In the genomic region with DNA sequence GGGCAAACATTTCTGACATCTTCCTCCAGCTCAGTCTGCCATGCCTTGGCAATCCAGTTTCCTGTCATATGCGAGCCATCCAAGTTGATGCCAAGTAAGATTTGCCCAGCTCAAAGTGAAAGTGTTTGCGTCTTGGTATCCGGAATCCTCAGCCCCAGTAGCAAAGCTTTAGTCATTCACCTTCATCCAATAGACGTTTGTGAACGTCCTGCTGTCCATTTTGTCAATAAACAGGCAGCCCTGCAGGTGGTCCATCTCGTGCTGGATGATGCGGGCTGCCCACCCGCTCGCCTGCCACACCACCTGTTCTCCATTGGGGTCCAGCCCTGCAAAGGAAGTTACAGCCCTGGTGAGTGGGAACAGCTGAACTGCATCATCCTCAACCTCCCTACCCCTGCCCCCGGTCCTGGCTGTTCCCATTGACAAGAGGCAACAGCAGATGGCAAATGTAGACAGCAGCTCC, we compare ENCODE assay signal across 8 cellular contexts. TPM values are rescaled to one million over a fixed set of nuclear protein-coding genes. Genes with fewer than 3 reads are reported as not detected.
DNase-seq lines count a peak whose midpoint lies in the region; ATAC-seq, FAIRE-seq and TF ChIP-seq lines count a peak whose summit lies in the region.

No MANE protein-coding gene starts in this region.

- TF ChIP-seq POLR2A in K562 (conservative IDR thresholded peaks at IDR 0.05): no peak; the same call in 1 of the 2 replicates

- BruUV-seq in K562 (replicated peaks; lab: Mats Ljungman, UMichigan): no TSS peak

- H3K79me2 ChIP-seq in K562 (ENCODE audit: control insufficient read depth, insufficient read depth, low read length): peaks cover 77% of the 10 kb centered on the region

- no peaks in the 10 kb centered on the region for H3K27me3 Mint-ChIP-seq in CD8-positive, alpha-beta T cell (ENCODE audit: low read depth)
- H3K27me3 Mint-ChIP-seq in naive thymus-derived CD4-positive, alpha-beta T cell: no peaks in the 10 kb centered on the region

- peak overlapping the region; percentile 77 for H3K4me3 Mint-ChIP-seq in CD8-positive, alpha-beta T cell
- H3K4me3 Mint-ChIP-seq in naive thymus-derived CD4-positive, alpha-beta T cell: peak overlapping the region; percentile 68 to 87 (median 76)

- H3K36me3 Mint-ChIP-seq in CD8-positive, alpha-beta T cell: peaks cover 53% of the 10 kb centered on the region
- peaks cover 0 to 21% (median 8%) of the 10 kb centered on the region in 5 donors for H3K36me3 Mint-ChIP-seq in naive thymus-derived CD4-positive, alpha-beta T cell

- DNase-seq in CD8-positive, alpha-beta T cell: peak in 1 of 7 experiments; percentile 46
- DNase-seq in LHCN-M2 (ENCODE audit: low read depth): peak; percentile 77
- DNase-seq in K562 (ENCODE audit: extremely low read depth in 1 of 4, low spot score in 3 of 4): peak in 2 of 4 experiments; percentile 24 to 28
- no peak for DNase-seq in naive thymus-derived CD4-positive, alpha-beta T cell
- no peak for DNase-seq in D341Med (ENCODE audit: low spot score)
- no peak for DNase-seq in NCI-H526 treated with DMSO at 0.1 percent for 48 hours (lab: John Stamatoyannopoulos, UW)
- DNase-seq in T-helper 9 cell: no peak

- TF ChIP-seq RAD21 in K562 (CRISPR knock-in tag; conservative IDR thresholded peaks at IDR 0.05 in 1 of 2, IDR thresholded peaks at IDR 0.05 in 1 of 2): no peak

- no peaks in the 10 kb centered on the region for H3K9me3 Mint-ChIP-seq in CD8-positive, alpha-beta T cell
- no peaks in the 10 kb centered on the region for H3K9me3 Mint-ChIP-seq in naive thymus-derived CD4-positive, alpha-beta T cell

- H3K4me3 ChIP-seq in CD8-positive, alpha-beta T cell (ENCODE audit: low read depth, low read length): peak overlapping the region; percentile 83
- H3K4me3 ChIP-seq in K562: peak overlapping the region; percentile 88
- peak overlapping the region; percentile 64 for H3K4me3 ChIP-seq in naive thymus-derived CD4-positive, alpha-beta T cell (ENCODE audit: low read length)

- intact Hi-C loops in CD8-positive, alpha-beta T cell (cut with DNase I, micrococcal nuclease): no loop called here
- intact Hi-C loops in K562 (cut with micrococcal nuclease): no loop called here
- intact Hi-C loops in naive thymus-derived CD4-positive, alpha-beta T cell (cut with micrococcal nuclease): no loop called here

- H2AFZ ChIP-seq in K562 (ENCODE audit: low read depth, low read length): no peak overlapping the region

- peaks cover 26% of the 10 kb centered on the region for H3K36me3 ChIP-seq in CD8-positive, alpha-beta T cell (ENCODE audit: insufficient read depth, low read length)
- peaks cover 78% of the 10 kb centered on the region for H3K36me3 ChIP-seq in K562 (ENCODE audit: control insufficient read depth, insufficient read depth, low read length)
- H3K36me3 ChIP-seq in naive thymus-derived CD4-positive, alpha-beta T cell (ENCODE audit: control insufficient read depth in 2 of 3, insufficient read depth in 3 of 3, low read length in 3 of 3): peaks cover 0 to 50% (median under 1%) of the 10 kb centered on the region in 3 experiments

- H3K27ac ChIP-seq in CD8-positive, alpha-beta T cell (ENCODE audit: low read depth, low read length): no peak overlapping the region
- peak overlapping the region; percentile 95; the same call in 1 of the 3 replicates for H3K27ac ChIP-seq in K562 (ENCODE audit: extremely low read depth, low read depth, low read length)
- peak overlapping the region; percentile 90 for H3K27ac ChIP-seq in naive thymus-derived CD4-positive, alpha-beta T cell (ENCODE audit: low read depth, low read length)

- H3K4me2 ChIP-seq in K562 (ENCODE audit: insufficient read depth, low read length): peak overlapping the region; percentile 89

- no peak for TF ChIP-seq EP300 in K562 (IDR thresholded peaks at IDR 0.05; ENCODE audit: low read length)

- H3K4me1 Mint-ChIP-seq in CD8-positive, alpha-beta T cell (ENCODE audit: low read depth): peaks cover 50% of the 10 kb centered on the region
- peaks cover 10 to 68% (median 56%) of the 10 kb centered on the region in 7 donors for H3K4me1 Mint-ChIP-seq in naive thymus-derived CD4-positive, alpha-beta T cell

- peaks cover 36% of the 10 kb centered on the region for H3K4me1 ChIP-seq in CD8-positive, alpha-beta T cell (ENCODE audit: insufficient read depth, low read length)
- peaks cover 21 to 63% of the 10 kb centered on the region in 2 experiments; a peak in 4 of 5 replicates for H3K4me1 ChIP-seq in K562 (replicated peaks in 1 of 2; ENCODE audit: control insufficient read depth in 2 of 2, insufficient read depth in 2 of 2, low read length in 2 of 2)
- H3K4me1 ChIP-seq in naive thymus-derived CD4-positive, alpha-beta T cell (ENCODE audit: control insufficient read depth in 2 of 2, insufficient read depth in 2 of 2, low read length in 2 of 2): peaks cover 13 to 37% of the 10 kb centered on the region in 2 donors

- no peaks in the 10 kb centered on the region for H3K9me3 ChIP-seq in CD8-positive, alpha-beta T cell (ENCODE audit: low read length)
- H3K9me3 ChIP-seq in K562 (replicated peaks; ENCODE audit: control insufficient read depth, insufficient read depth, low read depth, low read length): no peaks in the 10 kb centered on the region
- H3K9me3 ChIP-seq in naive thymus-derived CD4-positive, alpha-beta T cell (ENCODE audit: control insufficient read depth in 2 of 3, low read length in 3 of 3): no peaks in the 10 kb centered on the region

- in situ Hi-C loops in K562 (cut with MboI): no loop called here

- H3K27ac Mint-ChIP-seq in CD8-positive, alpha-beta T cell: peak overlapping the region; percentile 52
- H3K27ac Mint-ChIP-seq in naive thymus-derived CD4-positive, alpha-beta T cell: peak overlapping the region in 8 of 9 donors; percentile 28 to 77 (median 46)

- POLR2A ChIA-PET in CD8-positive, alpha-beta T cell (lab: Charles Lee): interaction anchor here (0.6 to 3.0 kb wide), 7 partner anchors 10 to 353 kb away, joined by 3 to 19 read pairs (median 5); partner anchors contain the start of genes COG8, NIP7 and VPS4A
- POLR2A ChIA-PET in K562 (lab: Yijun Ruan, JAX): interaction anchor here (0.7 to 5.1 kb wide), 8 partner anchors 9 to 161 kb away, joined by 3 to 51 read pairs (median 4); partner anchors contain the start of genes COG8, NIP7 and TERF2
- POLR2A ChIA-PET in naive thymus-derived CD4-positive, alpha-beta T cell (lab: Charles Lee): interaction anchor here (1.0 to 4.6 kb wide), 5 partner anchors 10 to 196 kb away, joined by 4 to 46 read pairs (median 5); partner anchors contain the start of genes CHTF8, COG8, NIP7 and UTP4

- WGBS in K562 (ENCODE audit: insufficient coverage, low coverage, missing lambda C conversion rate): 8% methylated on average over 10 of the region's 10 CpGs

- ATAC-seq in CD8-positive, alpha-beta T cell: no peak
- ATAC-seq in K562 (no peak), HG02973 (IDR thresholded peaks at IDR 0.05; ENCODE audit: unreplicated experiment) (no peak)
- no peak for ATAC-seq in naive thymus-derived CD4-positive, alpha-beta T cell

- peak; percentile 74 for FAIRE-seq in K562 (lab: Jason Lieb, UNC)

- no peaks in the 10 kb centered on the region for H3K27me3 ChIP-seq in CD8-positive, alpha-beta T cell (ENCODE audit: insufficient read depth, low read length)
- no peaks in the 10 kb centered on the region for H3K27me3 ChIP-seq in K562 (ENCODE audit: control insufficient read depth in 2 of 2, insufficient read depth in 2 of 2, low read length in 2 of 2)
- H3K27me3 ChIP-seq in naive thymus-derived CD4-positive, alpha-beta T cell (ENCODE audit: control insufficient read depth in 2 of 2, insufficient read depth in 2 of 2, low read length in 2 of 2): no peaks in the 10 kb centered on the region

- CTCF ChIA-PET in CD8-positive, alpha-beta T cell (lab: Charles Lee): interaction anchor here (1.1 to 3.1 kb wide), 2 partner anchors 11 to 18 kb away, joined by 3 to 17 read pairs; partner anchors contain the start of genes COG8 and NIP7
- CTCF ChIA-PET in K562 (lab: Yijun Ruan, JAX; ENCODE audit: low intra/inter-chr PET ratio): no interaction called here
- CTCF ChIA-PET in naive thymus-derived CD4-positive, alpha-beta T cell (lab: Charles Lee): interaction anchor here (1.4 to 2.4 kb wide), 2 partner anchors 12 to 16 kb away, joined by 4 to 13 read pairs; partner anchors contain the start of gene NIP7

- no peak for TF ChIP-seq CTCF in CD8-positive, alpha-beta T cell (IDR thresholded peaks at IDR 0.05)
- TF ChIP-seq CTCF in K562 (IDR thresholded peaks at IDR 0.05 in 2 of 3, conservative IDR thresholded peaks at IDR 0.05 in 1 of 3; ENCODE audit: insufficient read depth in 2 of 3, low read depth in 1 of 3, low read length in 3 of 3): no peak

- H3K9me1 ChIP-seq in K562 (ENCODE audit: control insufficient read depth, insufficient read depth, low read length): no peaks in the 10 kb centered on the region

- peak overlapping the region; percentile 85 to 97 for H3K9ac ChIP-seq in K562 (ENCODE audit: insufficient read depth in 1 of 2, low read depth in 2 of 2, low read length in 2 of 2)

- H4K20me1 ChIP-seq in K562 (replicated peaks; ENCODE audit: control insufficient read depth, insufficient read depth, low read length): peaks cover 31% of the 10 kb centered on the region

RNA-seq across cellular contexts. Expression of gene PDF, which starts 1.5 kb away (rescaled TPM):
- 1 to 10 TPM; 3.3 to 3.6 TPM for total RNA-seq in CD8-positive, alpha-beta T cell
- total RNA-seq in LHCN-M2 (2014; rRNA removed) (39.6 and 40.5 TPM in 2 replicates), K562 (2014; rRNA removed) (60.6 and 72.4 TPM in 2 replicates), K562 (2014; rRNA removed; fragmentation: Illumina TruSeq; extraction: Trizol) (0.67 and 1.7 TPM in 2 replicates), K562 (2015; rRNA removed; fragmentation: Illumina TruSeq; extraction: Trizol) (6.2 and 10.1 TPM in 2 replicates), K562 (2021) (31.5 and 36.3 TPM in 2 replicates)
- polyA plus RNA-seq in LHCN-M2 (2012): 12.9 TPM
- total RNA-seq in K562 (2011; cell fraction: chromatin; rRNA removed; ENCODE audit: low replicate concordance): 3.6 and 14.6 TPM in 2 replicates
- total RNA-seq in K562 (2011; cell fraction: nucleolus; rRNA removed): 24.6 and 26.7 TPM in 2 replicates
- 10.4 and 14.0 TPM in 2 replicates for total RNA-seq in K562 (2011; cell fraction: nucleoplasm; rRNA removed)
- polyA plus RNA-seq in K562 (2011; rRNA removed) (4.3 and 5.3 TPM in 2 replicates), K562 (2014; fragmentation: Illumina TruSeq; extraction: Trizol) (5.6 and 11.1 TPM in 2 replicates), K562 (2014; fragmentation: Nextera tagmentation; extraction: Ambion mirVana) (under 1 TPM; 0.15 to 0.25 TPM), K562 (2014; rRNA removed) (40.0 and 45.5 TPM in 2 replicates)
- 12.0 and 31.8 TPM in 2 replicates for polyA plus RNA-seq in K562 (2011; cell fraction: cytosol; rRNA removed)
- polyA plus RNA-seq in K562 (2011; cell fraction: nucleus; rRNA removed): 6.9 and 12.3 TPM in 2 replicates
- polyA plus RNA-seq in K562 (2012): 14.4 and 18.0 TPM in 2 replicates
- 2.7 and 4.4 TPM in 2 replicates for polyA minus RNA-seq in K562 (2011; rRNA and poly(A)+ RNA removed)
- 7.4 and 7.6 TPM in 2 replicates for polyA minus RNA-seq in K562 (2011; cell fraction: cytosol; rRNA and poly(A)+ RNA removed)
- polyA minus RNA-seq in K562 (2011; cell fraction: nucleus; rRNA and poly(A)+ RNA removed): 7.8 and 9.4 TPM in 2 replicates
- total RNA-seq in naive thymus-derived CD4-positive, alpha-beta T cell: 10 to 100 TPM in 2 of 5 experiments, 1 to 10 TPM in 3; 4.6 to 11.8 (median 9.5) TPM
- polyA plus RNA-seq in naive thymus-derived CD4-positive, alpha-beta T cell: 10 to 100 TPM; 15.9 to 24.5 TPM

RNA-seq across cellular contexts. Expression of gene COG8, which starts 10.5 kb away (rescaled TPM):
- total RNA-seq in CD8-positive, alpha-beta T cell: 10 to 100 TPM; 19.3 to 19.6 TPM
- total RNA-seq in LHCN-M2 (2014; rRNA removed): 48.8 and 48.9 TPM in 2 replicates
- polyA plus RNA-seq in LHCN-M2 (2012): 19.4 TPM
- total RNA-seq in K562 (2011; cell fraction: chromatin; rRNA removed; ENCODE audit: low replicate concordance): 58.6 and 101 TPM in 2 replicates
- 70.5 and 89.9 TPM in 2 replicates for total RNA-seq in K562 (2011; cell fraction: nucleolus; rRNA removed)
- 73.8 and 77.9 TPM in 2 replicates for total RNA-seq in K562 (2011; cell fraction: nucleoplasm; rRNA removed)
- 34.2 and 45.2 TPM in 2 replicates for total RNA-seq in K562 (2014; rRNA removed)
- 21.9 and 23.3 TPM in 2 replicates for total RNA-seq in K562 (2014; rRNA removed; fragmentation: Illumina TruSeq; extraction: Trizol)
- total RNA-seq in K562 (2015; rRNA removed; fragmentation: Illumina TruSeq; extraction: Trizol): 29.4 and 30.1 TPM in 2 replicates
- 42.6 and 43.6 TPM in 2 replicates for total RNA-seq in K562 (2021)
- 31.5 and 34.9 TPM in 2 replicates for polyA plus RNA-seq in K562 (2011; rRNA removed)
- 40.5 and 58.4 TPM in 2 replicates for polyA plus RNA-seq in K562 (2011; cell fraction: cytosol; rRNA removed)
- 42.4 and 54.2 TPM in 2 replicates for polyA plus RNA-seq in K562 (2011; cell fraction: nucleus; rRNA removed)
- polyA plus RNA-seq in K562 (2012): 20.5 and 29.8 TPM in 2 replicates
- polyA plus RNA-seq in K562 (2014; fragmentation: Illumina TruSeq; extraction: Trizol): 22.0 and 27.9 TPM in 2 replicates
- polyA plus RNA-seq in K562 (2014; fragmentation: Nextera tagmentation; extraction: Ambion mirVana): 1 to 10 TPM; 3.7 to 5.7 TPM
- polyA plus RNA-seq in K562 (2014; rRNA removed): 33.4 and 38.2 TPM in 2 replicates
- polyA minus RNA-seq in K562 (2011; rRNA and poly(A)+ RNA removed): 42.0 and 47.5 TPM in 2 replicates
- 30.9 and 38.5 TPM in 2 replicates for polyA minus RNA-seq in K562 (2011; cell fraction: cytosol; rRNA and poly(A)+ RNA removed)
- 39.7 and 55.4 TPM in 2 replicates for polyA minus RNA-seq in K562 (2011; cell fraction: nucleus; rRNA and poly(A)+ RNA removed)
- 10 to 100 TPM; 29.5 to 73.7 (median 37.4) TPM for total RNA-seq in naive thymus-derived CD4-positive, alpha-beta T cell
- 10 to 100 TPM; 38.7 to 52.0 TPM for polyA plus RNA-seq in naive thymus-derived CD4-positive, alpha-beta T cell

RNA-seq across cellular contexts. Expression of gene NIP7, which starts 10.7 kb away (rescaled TPM):
- total RNA-seq in CD8-positive, alpha-beta T cell: 10 to 100 TPM; 44.9 to 50.0 TPM
- 30.8 and 34.0 TPM in 2 replicates for total RNA-seq in LHCN-M2 (2014; rRNA removed)
- polyA plus RNA-seq in LHCN-M2 (2012): 19.0 TPM
- 67.9 and 76.6 TPM in 2 replicates for total RNA-seq in K562 (2011; cell fraction: chromatin; rRNA removed; ENCODE audit: low replicate concordance)
- total RNA-seq in K562 (2011; cell fraction: nucleolus; rRNA removed): 38.0 and 41.5 TPM in 2 replicates
- 63.2 and 72.6 TPM in 2 replicates for total RNA-seq in K562 (2011; cell fraction: nucleoplasm; rRNA removed)
- 41.2 and 45.2 TPM in 2 replicates for total RNA-seq in K562 (2014; rRNA removed)
- total RNA-seq in K562 (2014; rRNA removed; fragmentation: Illumina TruSeq; extraction: Trizol): 73.9 and 77.8 TPM in 2 replicates
- total RNA-seq in K562 (2015; rRNA removed; fragmentation: Illumina TruSeq; extraction: Trizol): 82.9 and 85.5 TPM in 2 replicates
- 52.8 and 58.1 TPM in 2 replicates for total RNA-seq in K562 (2021)
- 18.9 and 28.9 TPM in 2 replicates for polyA plus RNA-seq in K562 (2011; rRNA removed)
- polyA plus RNA-seq in K562 (2011; cell fraction: cytosol; rRNA removed): 15.3 and 21.6 TPM in 2 replicates
- polyA plus RNA-seq in K562 (2011; cell fraction: nucleus; rRNA removed): 12.1 and 15.2 TPM in 2 replicates
- 27.0 and 61.8 TPM in 2 replicates for polyA plus RNA-seq in K562 (2012)
- 71.2 and 78.3 TPM in 2 replicates for polyA plus RNA-seq in K562 (2014; fragmentation: Illumina TruSeq; extraction: Trizol)
- 10 to 100 TPM; 72.5 to 78.3 TPM for polyA plus RNA-seq in K562 (2014; fragmentation: Nextera tagmentation; extraction: Ambion mirVana)
- 57.7 and 67.0 TPM in 2 replicates for polyA plus RNA-seq in K562 (2014; rRNA removed)
- 33.1 and 33.6 TPM in 2 replicates for polyA minus RNA-seq in K562 (2011; rRNA and poly(A)+ RNA removed)
- 15.2 and 22.5 TPM in 2 replicates for polyA minus RNA-seq in K562 (2011; cell fraction: cytosol; rRNA and poly(A)+ RNA removed)
- 15.3 and 17.2 TPM in 2 replicates for polyA minus RNA-seq in K562 (2011; cell fraction: nucleus; rRNA and poly(A)+ RNA removed)
- 10 to 100 TPM; 22.1 to 40.9 (median 30.3) TPM for total RNA-seq in naive thymus-derived CD4-positive, alpha-beta T cell
- 10 to 100 TPM; 19.5 to 20.2 TPM for polyA plus RNA-seq in naive thymus-derived CD4-positive, alpha-beta T cell

RNA-seq across cellular contexts. Expression of gene VPS4A, which starts 17.7 kb away (rescaled TPM):
- total RNA-seq in CD8-positive, alpha-beta T cell: 10 to 100 TPM; 64.2 to 66.5 TPM
- total RNA-seq in LHCN-M2 (2014; rRNA removed) (41.3 and 43.6 TPM in 2 replicates), K562 (2014; rRNA removed) (35.5 and 48.9 TPM in 2 replicates), K562 (2014; rRNA removed; fragmentation: Illumina TruSeq; extraction: Trizol) (20.3 and 23.9 TPM in 2 replicates), K562 (2015; rRNA removed; fragmentation: Illumina TruSeq; extraction: Trizol) (29.9 and 30.7 TPM in 2 replicates), K562 (2021) (37.8 and 38.1 TPM in 2 replicates)
- polyA plus RNA-seq in LHCN-M2 (2012): 44.9 TPM
- 26.7 and 75.5 TPM in 2 replicates for total RNA-seq in K562 (2011; cell fraction: chromatin; rRNA removed; ENCODE audit: low replicate concordance)
- total RNA-seq in K562 (2011; cell fraction: nucleolus; rRNA removed): 37.9 and 38.5 TPM in 2 replicates
- 41.0 and 51.9 TPM in 2 replicates for total RNA-seq in K562 (2011; cell fraction: nucleoplasm; rRNA removed)
- polyA plus RNA-seq in K562 (2011; rRNA removed) (16.1 and 16.3 TPM in 2 replicates), K562 (2014; fragmentation: Illumina TruSeq; extraction: Trizol) (42.6 and 45.4 TPM in 2 replicates), K562 (2014; fragmentation: Nextera tagmentation; extraction: Ambion mirVana) (1 to 10 TPM; 7.6 to 8.1 TPM), K562 (2014; rRNA removed) (37.4 and 40.6 TPM in 2 replicates)
- polyA plus RNA-seq in K562 (2011; cell fraction: cytosol; rRNA removed): 22.2 and 23.1 TPM in 2 replicates
- polyA plus RNA-seq in K562 (2011; cell fraction: nucleus; rRNA removed): 57.7 and 70.1 TPM in 2 replicates
- 49.0 and 66.1 TPM in 2 replicates for polyA plus RNA-seq in K562 (2012)
- 15.0 and 21.0 TPM in 2 replicates for polyA minus RNA-seq in K562 (2011; rRNA and poly(A)+ RNA removed)
- polyA minus RNA-seq in K562 (2011; cell fraction: cytosol; rRNA and poly(A)+ RNA removed): 18.1 and 22.6 TPM in 2 replicates
- polyA minus RNA-seq in K562 (2011; cell fraction: nucleus; rRNA and poly(A)+ RNA removed): 18.0 and 27.2 TPM in 2 replicates
- total RNA-seq in naive thymus-derived CD4-positive, alpha-beta T cell: 10 to 100 TPM; 36.7 to 53.7 (median 46.9) TPM
- polyA plus RNA-seq in naive thymus-derived CD4-positive, alpha-beta T cell: 10 to 100 TPM; 29.7 to 44.4 TPM

RNA-seq across cellular contexts. Expression of gene TMED6, which starts 22.7 kb away (rescaled TPM):
- under 1 TPM; 0.60 to 0.92 TPM for total RNA-seq in CD8-positive, alpha-beta T cell
- not detected in 2 replicates for total RNA-seq in LHCN-M2 (2014; rRNA removed)
- 0.49 TPM for polyA plus RNA-seq in LHCN-M2 (2012)
- total RNA-seq in K562 (2011; cell fraction: chromatin; rRNA removed; ENCODE audit: low replicate concordance): 1.5 and 1.7 TPM in 2 replicates
- 0.67 TPM in 1 of 2 replicates, not detected in the other for total RNA-seq in K562 (2011; cell fraction: nucleolus; rRNA removed)
- 1.6 TPM in 2 replicates for total RNA-seq in K562 (2011; cell fraction: nucleoplasm; rRNA removed)
- total RNA-seq in K562 (2014; rRNA removed): 0.18 TPM in 1 of 2 replicates, not detected in the other
- 0.22 and 0.25 TPM in 2 replicates for total RNA-seq in K562 (2014; rRNA removed; fragmentation: Illumina TruSeq; extraction: Trizol)
- total RNA-seq in K562 (2015; rRNA removed; fragmentation: Illumina TruSeq; extraction: Trizol): 0.25 TPM in 1 of 2 replicates, not detected in the other
- 0.51 TPM in 1 of 2 replicates, not detected in the other for total RNA-seq in K562 (2021)
- polyA plus RNA-seq in K562 (2011; rRNA removed): 0.14 and 0.20 TPM in 2 replicates
- 0.07 TPM in 1 of 2 replicates, not detected in the other for polyA plus RNA-seq in K562 (2011; cell fraction: cytosol; rRNA removed)
- 0.70 TPM in 1 of 2 replicates, not detected in the other for polyA plus RNA-seq in K562 (2011; cell fraction: nucleus; rRNA removed)
- 0.36 and 0.47 TPM in 2 replicates for polyA plus RNA-seq in K562 (2012)
- polyA plus RNA-seq in K562 (2014; fragmentation: Illumina TruSeq; extraction: Trizol): 0.22 TPM in 1 of 2 replicates, not detected in the other
- under 1 TPM; 0.32 to 0.45 TPM for polyA plus RNA-seq in K562 (2014; fragmentation: Nextera tagmentation; extraction: Ambion mirVana)
- not detected in 2 replicates for polyA plus RNA-seq in K562 (2014; rRNA removed)
- not detected in 2 replicates for polyA minus RNA-seq in K562 (2011; rRNA and poly(A)+ RNA removed)
- not detected in 2 replicates for polyA minus RNA-seq in K562 (2011; cell fraction: cytosol; rRNA and poly(A)+ RNA removed)
- polyA minus RNA-seq in K562 (2011; cell fraction: nucleus; rRNA and poly(A)+ RNA removed): 0.40 and 0.67 TPM in 2 replicates
- total RNA-seq in naive thymus-derived CD4-positive, alpha-beta T cell: 1 to 10 TPM; 1.8 to 6.3 (median 2.9) TPM
- polyA plus RNA-seq in naive thymus-derived CD4-positive, alpha-beta T cell: under 1 TPM in 1 of 2 donors, not detected in 1; 0.21 TPM
